8 cellular contexts compared by ENCODE assay signal in the genomic region with DNA sequence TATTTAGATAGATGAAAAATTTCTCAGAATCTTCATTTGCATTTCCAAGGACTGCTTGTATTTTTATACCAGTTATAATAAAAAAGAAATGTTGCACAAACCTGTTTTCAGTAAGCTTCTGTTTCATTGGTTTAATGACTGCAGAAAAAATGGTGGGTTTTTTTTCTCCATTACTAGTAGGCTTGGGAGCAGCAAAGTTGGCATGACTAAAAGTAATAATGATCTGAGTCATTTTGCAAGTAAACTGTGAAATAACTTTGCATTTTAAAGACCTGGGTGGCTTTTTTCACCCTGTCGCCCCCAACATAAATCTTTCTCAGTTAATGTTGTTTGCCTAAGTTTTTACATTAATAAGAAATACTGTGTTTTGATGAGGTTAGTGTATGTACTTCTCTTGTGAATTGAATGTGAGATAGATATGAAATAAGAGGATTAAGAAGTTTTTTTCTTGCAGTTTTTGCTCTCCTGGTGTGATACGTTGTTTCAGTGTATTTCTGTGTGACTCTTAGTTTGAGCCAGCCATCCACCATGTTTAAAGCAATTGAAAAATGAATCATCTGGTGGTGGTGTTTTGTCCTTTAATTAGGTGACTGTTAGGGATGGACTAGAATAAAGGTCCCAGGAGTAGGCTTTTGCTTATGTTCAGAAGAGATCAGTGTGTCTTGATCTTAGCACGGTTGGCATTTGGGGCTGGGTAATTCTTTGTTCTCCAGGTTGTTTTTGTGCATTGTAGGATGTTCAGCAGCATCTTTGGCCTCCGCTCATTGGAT.
A peak's percentile ranks its signal among the peaks of the same experiment; 100 is the strongest.
DNase-seq lines count a peak whose midpoint lies in the region; ATAC-seq and TF ChIP-seq lines count a peak whose summit lies in the region.

No MANE protein-coding gene starts in this region.

- DNase-seq in AG08396 (ENCODE audit: low spot score) (peak; percentile 18), NCI-H69 (lab: John Stamatoyannopoulos, UW) (peak; percentile 70), erythroblast (lab: John Stamatoyannopoulos, UW) (peak; percentile 31 to 52), pons (ENCODE audit: low spot score) (peak; percentile 58), C1 segment of cervical spinal cord (lab: John Stamatoyannopoulos, UW) (no peak)

- TF ChIP-seq POLR2A in erythroblast (IDR thresholded peaks at IDR 0.05; ENCODE audit: low read length): no peak

- ATAC-seq in GM18907 (IDR thresholded peaks at IDR 0.05; ENCODE audit: unreplicated experiment): peak; percentile 65
- no peak for ATAC-seq in GM19467 (IDR thresholded peaks at IDR 0.05; ENCODE audit: unreplicated experiment)
- no peak for ATAC-seq in GM21390 (IDR thresholded peaks at IDR 0.05; ENCODE audit: unreplicated experiment)

Comparison
In these comparisons a context has a peak if more than half of its experiments do, and no peak if none do; other contexts are left out.
1. DNase-seq: peak in AG08396 (single experiment), NCI-H69 (single experiment), erythroblast (2 of 2) and pons (single experiment); none in C1 segment of cervical spinal cord (0 of 14).